Comparison of ENCODE assay signal across 16 cellular contexts in the genomic region with DNA sequence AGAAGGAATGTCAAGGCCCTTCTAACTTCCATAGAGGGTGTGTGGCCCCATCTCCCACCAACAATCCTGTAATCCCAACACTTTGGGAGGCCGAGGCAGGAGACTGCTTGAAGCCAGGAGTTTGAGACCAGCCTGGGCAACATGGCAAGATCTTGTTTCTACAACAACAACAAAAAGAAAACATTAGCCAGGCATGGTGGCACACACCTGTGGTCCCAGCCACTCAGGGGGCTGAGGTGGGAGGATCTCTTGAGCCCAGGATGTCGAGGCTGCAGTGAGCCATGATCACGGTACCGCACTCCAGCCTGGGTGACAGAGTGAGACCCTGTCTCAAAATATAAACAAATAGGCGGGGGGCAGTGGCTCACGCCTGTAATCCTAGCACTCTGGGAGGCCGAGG. TPM values are rescaled to one million over a fixed set of nuclear protein-coding genes. Genes with fewer than 3 reads are reported as not detected.
DNase-seq lines count a peak whose midpoint lies in the region; ATAC-seq and TF ChIP-seq lines count a peak whose summit lies in the region.
"Had no signal": no experiment of that assay in that cellular context is flagged by ENCODE, and none has a peak within 500 bp of the region (broad histone marks: within the 10 kb centered on the region; RNA-seq: fewer than 3 reads in every experiment).

No MANE protein-coding gene starts in this region.

- DNase-seq in Right ventricle myocardium superior (peak; percentile 23), left ventricle myocardium inferior (no peak), left kidney (ENCODE audit: low read depth, low spot score) (peak; percentile 33), omental fat pad (ENCODE audit: low spot score) (peak; percentile 21), upper lobe of right lung (peak; percentile 16), NCI-H1092 (lab: John Stamatoyannopoulos, UW) (no peak), NCI-H748 treated with DMSO at 0.1 percent for 48 hours (lab: John Stamatoyannopoulos, UW) (no peak)
- DNase-seq: BE2C; Caco-2; CD8-positive, alpha-beta memory T cell; DND-41; GDM1; GM23248 had no signal

- H3K9me3 ChIP-seq in left ventricle myocardium inferior (replicated peaks) (peaks cover 16% of the 10 kb centered on the region), upper lobe of right lung (no peaks in the 10 kb centered on the region)
- H3K9me3 ChIP-seq: BE2C, Caco-2 had no signal

- H3K27ac ChIP-seq in left ventricle myocardium inferior (replicated peaks) (no peak overlapping the region), upper lobe of right lung (no peak overlapping the region)
- H3K27ac ChIP-seq: A549, C4-2B, GM23248 had no signal

- H3K27me3 ChIP-seq in left ventricle myocardium inferior (ENCODE audit: low read depth) (no peaks in the 10 kb centered on the region), upper lobe of right lung (no peaks in the 10 kb centered on the region)
- H3K27me3 ChIP-seq: BE2C had no signal

- H3K36me3 ChIP-seq in left ventricle myocardium inferior (no peaks in the 10 kb centered on the region), upper lobe of right lung (no peaks in the 10 kb centered on the region)
- H3K36me3 ChIP-seq: BE2C had no signal

- peaks cover 24% of the 10 kb centered on the region for H3K4me1 ChIP-seq in left ventricle myocardium inferior
- H3K4me1 ChIP-seq in upper lobe of right lung = peaks cover 15% of the 10 kb centered on the region
- H3K4me1 ChIP-seq: Caco-2 had no signal

- no peak for ATAC-seq in Right ventricle myocardium superior (ENCODE audit: poor library complexity)
- no peak for ATAC-seq in omental fat pad (ENCODE audit: low FRiP score)
- ATAC-seq in upper lobe of right lung = no peak
- ATAC-seq: A549, HCT116 had no signal

- H3K4me3 ChIP-seq in left ventricle myocardium inferior = no peak overlapping the region
- H3K4me3 ChIP-seq in upper lobe of right lung = no peak overlapping the region
- H3K4me3 ChIP-seq: A549, GM23248 had no signal

- intact Hi-C loops in Right ventricle myocardium superior (cut with DNase I) (no loop called here), left ventricle myocardium inferior (cut with micrococcal nuclease) (loop anchor here (10.0 kb wide), 1 partner anchor 56 kb away; a partner anchor contains a TSS), upper lobe of right lung (cut with DNase I) (no loop called here)

- TF ChIP-seq CTCF in left ventricle myocardium inferior (IDR thresholded peaks at IDR 0.05; ENCODE audit: borderline replicate concordance) = no peak
- no peak for TF ChIP-seq CTCF in omental fat pad (IDR thresholded peaks at IDR 0.05)
- no peak for TF ChIP-seq CTCF in upper lobe of right lung (IDR thresholded peaks at IDR 0.05)

RNA-seq across cellular contexts. Expression of a gene that starts 16.9 kb away (rescaled TPM):
- total RNA-seq in Right ventricle myocardium superior (13.9 TPM), left ventricle myocardium inferior (27.1 TPM), omental fat pad (1 to 10 TPM in 3 of 4 donors, under 1 TPM in 1; 0.19 to 6.4 (median 2.7) TPM), upper lobe of right lung (12.2 TPM)
- total RNA-seq: GM23248 had no signal

RNA-seq across cellular contexts. Expression of a gene that starts 17.0 kb away (rescaled TPM):
- 43.6 TPM for total RNA-seq in Right ventricle myocardium superior
- total RNA-seq in left ventricle myocardium inferior = 36.0 TPM
- 1 to 10 TPM; 1.1 to 2.8 (median 1.2) TPM for total RNA-seq in omental fat pad
- 6.5 TPM for total RNA-seq in upper lobe of right lung
- total RNA-seq: GM23248 had no signal

RNA-seq across cellular contexts. Expression of a gene that starts 48.3 kb away (rescaled TPM):
- total RNA-seq in Right ventricle myocardium superior = 0.11 TPM
- not detected for total RNA-seq in left ventricle myocardium inferior
- total RNA-seq in omental fat pad = 1 to 10 TPM in 1 of 4 donors, under 1 TPM in 1, not detected in 2; 0.24 to 2.6 TPM
- total RNA-seq in upper lobe of right lung = 2.2 TPM
- total RNA-seq: GM23248 had no signal

RNA-seq across cellular contexts. Expression of a gene that starts 58.4 kb away (rescaled TPM):
- 457 TPM for total RNA-seq in Right ventricle myocardium superior
- total RNA-seq in left ventricle myocardium inferior = 412 TPM
- total RNA-seq in omental fat pad = 100 to 1,000 TPM; 540 to 765 (median 577) TPM
- total RNA-seq in upper lobe of right lung = 801 TPM

Comparison
In these comparisons a context has a peak if more than half of its experiments do, and no peak if none do; other contexts are left out.
1. DNase-seq: peak in Right ventricle myocardium superior (single experiment), left kidney (single experiment), omental fat pad (single experiment) and upper lobe of right lung (single experiment); none in left ventricle myocardium inferior (single experiment), NCI-H1092 (single experiment) and NCI-H748 treated with DMSO at 0.1 percent for 48 hours (single experiment).